In the genomic region with DNA sequence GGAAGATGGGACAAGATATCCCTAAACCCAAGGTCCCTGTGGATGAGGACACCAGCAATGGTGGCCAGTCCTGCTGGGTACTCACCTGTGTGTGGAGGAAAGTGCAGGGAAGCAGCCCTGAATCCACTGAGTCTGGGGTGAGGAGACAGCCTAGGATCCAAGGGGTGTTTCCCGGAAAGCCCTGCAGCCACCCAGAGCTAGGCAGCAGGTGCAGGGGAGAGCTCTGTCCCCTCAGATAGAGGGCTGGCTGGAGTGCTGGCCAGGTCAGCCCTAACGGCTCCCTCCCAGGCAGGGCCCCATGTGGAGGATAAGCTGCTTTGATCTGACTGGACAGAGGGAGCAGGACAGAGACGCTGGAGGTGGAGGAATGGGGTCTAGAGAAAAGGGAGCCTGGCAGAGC, we compare ENCODE assay signal across 27 cellular contexts.
"Had no signal": no experiment of that assay in that cellular context is flagged by ENCODE, and none has a peak within 500 bp of the region (broad histone marks: within the 10 kb centered on the region; RNA-seq: fewer than 3 reads in every experiment).

No MANE protein-coding gene starts in this region.

- DNase-seq: activated B cell treated with CpG ODN at 0.5 μM for 24 hours; activated CD4-positive, alpha-beta memory T cell treated with anti-CD3 and anti-CD28 coated beads, Interleukin-2, amount 10 ng/mL, durations not matched to agents 7 days and 5 days; activated CD4-positive, alpha-beta T cell treated with anti-CD3 and anti-CD28 coated beads for 48 hours; activated CD8-positive, alpha-beta memory T cell treated with anti-CD3 and anti-CD28 coated beads, Interleukin-2, amount 50 U/mL, for 48 hours; activated gamma-delta T cell; activated naive CD4-positive, alpha-beta T cell; activated naive CD4-positive, alpha-beta T cell treated with anti-CD3 and anti-CD28 coated beads, Interleukin-2, amount 10 ng/mL, durations not matched to agents 7 days and 5 days; activated naive CD8-positive, alpha-beta T cell treated with anti-CD3 and anti-CD28 coated beads, Interleukin-2, amount 10 ng/mL, durations not matched to agents 7 days and 5 days; activated T-cell treated with anti-CD3 and anti-CD28 coated beads for 4 hours; activated T-cell treated with anti-CD3 and anti-CD28 coated beads, Interleukin-2, amount 50 U/mL, for 24 hours; activated T-cell treated with anti-CD3 and anti-CD28 coated beads, Interleukin-2, amount 50 U/mL, for 72 hours; central memory CD4-positive, alpha-beta T cell; cerebellar nuclear complex; colonic mucosa; effector memory CD4-positive, alpha-beta T cell; erythroblast; foreskin keratinocyte; gastrocnemius medialis; T-helper 2 cell had no signal

- H3K36me3 Mint-ChIP-seq: activated naive CD4-positive, alpha-beta T cell treated with anti-CD3 and anti-CD28 coated beads, Interleukin-2, amount 10 ng/mL, durations not matched to agents 7 days and 5 days; activated naive CD4-positive, alpha-beta T cell treated with anti-CD3 and anti-CD28 coated beads, Interleukin-2, amount 50 U/mL, for 72 hours; activated naive CD8-positive, alpha-beta T cell treated with anti-CD3 and anti-CD28 coated beads, Interleukin-2, amount 10 ng/mL, durations not matched to agents 7 days and 5 days; brain had no signal

- H3K4me1 Mint-ChIP-seq: activated B cell treated with CpG ODN at 0.5 μM for 24 hours; activated CD4-positive, alpha-beta memory T cell treated with anti-CD3 and anti-CD28 coated beads, Interleukin-2, amount 10 ng/mL, durations not matched to agents 7 days and 5 days; activated naive CD4-positive, alpha-beta T cell treated with anti-CD3 and anti-CD28 coated beads, Interleukin-2, amount 10 ng/mL, durations not matched to agents 7 days and 5 days; activated naive CD8-positive, alpha-beta T cell treated with anti-CD3 and anti-CD28 coated beads, Interleukin-2, amount 10 ng/mL, durations not matched to agents 7 days and 5 days; brain had no signal

- H3K36me3 ChIP-seq: ascending aorta, breast epithelium, cardiac muscle cell, colonic mucosa, esophagus muscularis mucosa, gastrocnemius medialis had no signal

- H3K9me3 ChIP-seq: ascending aorta, breast epithelium, colonic mucosa, esophagus muscularis mucosa, gastrocnemius medialis had no signal

- H3K4me1 ChIP-seq: ascending aorta, breast epithelium, colonic mucosa, esophagus muscularis mucosa, foreskin keratinocyte, gastrocnemius medialis had no signal

- ATAC-seq: activated CD4-positive, CD25-positive, alpha-beta regulatory T cell treated with anti-CD3 and anti-CD28 coated beads, Interleukin-2, amount 50 U/mL, for 24 hours; activated naive CD4-positive, alpha-beta T cell treated with anti-CD3 and anti-CD28 coated beads, Interleukin-2, amount 50 U/mL, for 72 hours; activated T-cell treated with anti-CD3 and anti-CD28 coated beads, Interleukin-2, amount 50 U/mL, for 72 hours; foreskin keratinocyte; gastrocnemius medialis had no signal

- H3K27ac Mint-ChIP-seq: activated B cell treated with CpG ODN at 0.5 μM for 24 hours; activated CD4-positive, alpha-beta memory T cell treated with anti-CD3 and anti-CD28 coated beads, Interleukin-2, amount 10 ng/mL, durations not matched to agents 7 days and 5 days; activated naive CD4-positive, alpha-beta T cell treated with anti-CD3 and anti-CD28 coated beads, Interleukin-2, amount 10 ng/mL, durations not matched to agents 7 days and 5 days; activated naive CD4-positive, alpha-beta T cell treated with anti-CD3 and anti-CD28 coated beads, Interleukin-2, amount 50 U/mL, for 72 hours; activated naive CD8-positive, alpha-beta T cell treated with anti-CD3 and anti-CD28 coated beads, Interleukin-2, amount 10 ng/mL, durations not matched to agents 7 days and 5 days; activated T-cell treated with anti-CD3 and anti-CD28 coated beads, Interleukin-2, amount 50 U/mL, for 24 hours; activated T-cell treated with anti-CD3 and anti-CD28 coated beads, Interleukin-2, amount 50 U/mL, for 72 hours; brain had no signal

- H3K27me3 ChIP-seq: ascending aorta, cardiac muscle cell, colonic mucosa, foreskin keratinocyte, gastrocnemius medialis had no signal

- H3K4me3 Mint-ChIP-seq: activated B cell treated with CpG ODN at 0.5 μM for 24 hours; activated CD4-positive, alpha-beta memory T cell treated with anti-CD3 and anti-CD28 coated beads, Interleukin-2, amount 10 ng/mL, durations not matched to agents 7 days and 5 days; activated naive CD4-positive, alpha-beta T cell treated with anti-CD3 and anti-CD28 coated beads, Interleukin-2, amount 10 ng/mL, durations not matched to agents 7 days and 5 days; activated naive CD8-positive, alpha-beta T cell treated with anti-CD3 and anti-CD28 coated beads, Interleukin-2, amount 10 ng/mL, durations not matched to agents 7 days and 5 days; activated T-cell treated with anti-CD3 and anti-CD28 coated beads, Interleukin-2, amount 50 U/mL, for 24 hours; activated T-cell treated with anti-CD3 and anti-CD28 coated beads, Interleukin-2, amount 50 U/mL, for 72 hours; brain had no signal

- H3K4me3 ChIP-seq: ascending aorta, breast epithelium, cardiac muscle cell, colonic mucosa, esophagus muscularis mucosa, gastrocnemius medialis had no signal

- H3K27ac ChIP-seq: ascending aorta, breast epithelium, cardiac muscle cell, colonic mucosa, esophagus muscularis mucosa, foreskin keratinocyte, gastrocnemius medialis, VCaP had no signal

- H3K9me3 Mint-ChIP-seq: activated B cell treated with CpG ODN at 0.5 μM for 24 hours; activated CD4-positive, alpha-beta memory T cell treated with anti-CD3 and anti-CD28 coated beads, Interleukin-2, amount 10 ng/mL, durations not matched to agents 7 days and 5 days; activated naive CD4-positive, alpha-beta T cell treated with anti-CD3 and anti-CD28 coated beads, Interleukin-2, amount 10 ng/mL, durations not matched to agents 7 days and 5 days; activated naive CD4-positive, alpha-beta T cell treated with anti-CD3 and anti-CD28 coated beads, Interleukin-2, amount 50 U/mL, for 72 hours; activated naive CD8-positive, alpha-beta T cell treated with anti-CD3 and anti-CD28 coated beads, Interleukin-2, amount 10 ng/mL, durations not matched to agents 7 days and 5 days; activated T-cell treated with anti-CD3 and anti-CD28 coated beads, Interleukin-2, amount 50 U/mL, for 24 hours; activated T-cell treated with anti-CD3 and anti-CD28 coated beads, Interleukin-2, amount 50 U/mL, for 72 hours had no signal
